Comparison of ENCODE assay signal across 8 cellular contexts in the genomic region with DNA sequence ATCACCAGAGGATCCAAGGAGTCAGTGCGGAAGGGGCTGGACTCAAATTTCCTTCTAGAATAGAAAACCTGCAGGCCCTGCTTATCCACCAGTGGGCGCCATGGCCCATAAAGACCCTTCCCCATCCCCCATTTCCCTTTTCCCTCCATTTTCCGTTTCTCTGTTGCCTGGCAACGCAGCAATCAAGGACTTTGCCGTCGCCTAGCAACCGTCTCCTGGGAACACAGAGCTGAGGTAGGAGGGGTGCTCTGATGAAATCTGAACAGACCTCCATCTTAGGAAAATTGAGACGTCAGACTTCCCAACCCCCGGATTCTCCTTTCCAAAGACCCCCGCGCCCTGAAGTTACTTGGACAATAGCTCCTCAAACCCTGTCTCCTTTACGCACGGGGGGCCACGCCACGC. TPM values are rescaled to one million over a fixed set of nuclear protein-coding genes. Genes with fewer than 3 reads are reported as not detected.
DNase-seq lines count a peak whose midpoint lies in the region; ATAC-seq lines count a peak whose summit lies in the region.

No MANE protein-coding gene starts in this region.

- peak in 1 of 2 donors; percentile 2 for ATAC-seq in right cardiac atrium
- ATAC-seq in GM18858 (IDR thresholded peaks at IDR 0.05; ENCODE audit: unreplicated experiment): no peak
- no peak for ATAC-seq in HG02588 (IDR thresholded peaks at IDR 0.05; ENCODE audit: unreplicated experiment)

- H3K27ac ChIP-seq in right cardiac atrium (ENCODE audit: low read length): no peak overlapping the region

- WGBS in right cardiac atrium: 5% methylated on average over 15 of the region's 15 CpGs

- peak overlapping the region; percentile 62 for H3K4me3 ChIP-seq in right cardiac atrium (ENCODE audit: low read length)

- no peaks in the 10 kb centered on the region for H3K9me3 ChIP-seq in right cardiac atrium (ENCODE audit: control insufficient read depth, low read length)

- intact Hi-C loops in right cardiac atrium (cut with DNase I): no loop called here

- DNase-seq in ELR (ENCODE audit: low read depth) (peak; percentile 81), HuH-7 (ENCODE audit: low spot score) (peak; percentile 74), NOMO-1 treated with dmso at 0.1 percent for 144 hours (lab: John Stamatoyannopoulos, UW; ENCODE audit: unreplicated experiment) (peak; percentile 51), amygdala (lab: John Stamatoyannopoulos, UW) (peak in 37 of 56 donors; percentile 51 to 92 (median 74)), right cardiac atrium (peak in 1 of 3 donors; percentile 81), pons (ENCODE audit: low spot score) (peak; percentile 67)

- H3K27me3 ChIP-seq in right cardiac atrium (ENCODE audit: control insufficient read depth, insufficient read depth): no peaks in the 10 kb centered on the region

- no peaks in the 10 kb centered on the region for H3K4me1 ChIP-seq in right cardiac atrium (ENCODE audit: control insufficient read depth, insufficient read depth, low read length)

RNA-seq across cellular contexts. Expression of a gene that starts 5.7 kb away (rescaled TPM):
- total RNA-seq in right cardiac atrium: 10 to 100 TPM; 28.7 to 36.2 (median 31.5) TPM
- 23.3 TPM for polyA plus RNA-seq in right cardiac atrium

RNA-seq across cellular contexts. Expression of a gene that starts 5.8 kb away (rescaled TPM):
- 1,000 to 10,000 TPM in 3 of 4 donors, 100 to 1,000 TPM in 1; 896 to 1,154 (median 1,049) TPM for total RNA-seq in right cardiac atrium
- 1,142 TPM for polyA plus RNA-seq in right cardiac atrium

RNA-seq across cellular contexts. Expression of a gene that starts 20.4 kb away (rescaled TPM):
- total RNA-seq in right cardiac atrium: 10 to 100 TPM; 20.0 to 26.1 (median 23.4) TPM
- polyA plus RNA-seq in right cardiac atrium: 14.6 TPM

RNA-seq across cellular contexts. Expression of a gene that starts 25.4 kb away (rescaled TPM):
- 10 to 100 TPM; 22.2 to 30.4 (median 24.5) TPM for total RNA-seq in right cardiac atrium
- 18.8 TPM for polyA plus RNA-seq in right cardiac atrium

RNA-seq across cellular contexts. Expression of a gene that starts 28.4 kb away (rescaled TPM):
- 100 to 1,000 TPM; 492 to 540 (median 522) TPM for total RNA-seq in right cardiac atrium
- polyA plus RNA-seq in right cardiac atrium: 741 TPM
